In the genomic region with DNA sequence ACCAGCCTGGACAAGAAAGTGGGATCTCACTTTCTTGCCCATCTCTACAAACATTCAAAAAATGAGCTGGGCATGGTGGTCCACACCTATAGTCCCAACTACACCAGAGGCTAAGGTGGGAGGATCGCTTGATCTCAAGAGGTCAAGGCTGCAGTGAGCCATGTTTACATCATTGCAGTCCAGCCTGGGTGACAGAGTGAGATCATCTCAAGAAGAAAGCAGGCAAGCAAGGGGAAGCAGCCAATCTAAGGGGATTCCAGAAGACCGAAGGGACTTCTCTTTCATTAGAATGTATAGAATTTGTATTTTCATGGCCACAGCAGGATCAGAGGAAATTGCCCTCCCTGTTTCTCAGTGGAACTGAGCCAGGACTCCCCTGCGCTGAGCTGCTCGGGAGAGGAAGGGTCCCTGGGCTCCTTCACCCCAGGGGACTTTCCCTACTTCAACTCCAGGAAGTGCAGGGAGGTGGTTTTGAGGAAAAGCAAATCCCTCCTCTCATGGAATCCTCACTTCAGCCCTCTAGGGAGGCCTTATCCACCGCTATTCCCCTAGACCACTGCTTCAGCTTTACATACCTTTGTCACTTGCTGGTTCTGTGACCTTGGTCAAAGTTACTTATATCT, we compare ENCODE assay signal across 19 cellular contexts. TPM values are rescaled to one million over a fixed set of nuclear protein-coding genes. Genes with fewer than 3 reads are reported as not detected.
"Had no signal": no experiment of that assay in that cellular context is flagged by ENCODE, and none has a peak within 500 bp of the region (broad histone marks: within the 10 kb centered on the region; RNA-seq: fewer than 3 reads in every experiment).

No MANE protein-coding gene starts in this region.

- H3K4me1 ChIP-seq: ascending aorta, heart right ventricle, psoas muscle had no signal

- H3K4me3 ChIP-seq: ascending aorta, cardiac muscle cell, colonic mucosa, heart right ventricle, mucosa of descending colon, psoas muscle, right lobe of liver, transverse colon had no signal

- H3K27me3 ChIP-seq: ascending aorta, colonic mucosa, right lobe of liver, transverse colon had no signal

- H3K9me3 ChIP-seq: ascending aorta, colonic mucosa, heart right ventricle, mucosa of descending colon, psoas muscle, right lobe of liver, transverse colon had no signal

- DNase-seq: activated CD4-positive, alpha-beta memory T cell treated with anti-CD3 and anti-CD28 coated beads for 36 hours; activated gamma-delta T cell treated with Interleukin-2 at 50 U/mL for 16 hours; activated T-cell treated with anti-CD3 and anti-CD28 coated beads, Interleukin-2, amount 50 U/mL, for 48 hours; colonic mucosa; effector CD4-positive, alpha-beta T cell; foreskin melanocyte; heart right ventricle; mucosa of descending colon; naive thymus-derived CD8-positive, alpha-beta T cell; nucleus accumbens; psoas muscle; right lobe of liver; stimulated activated CD4-positive, alpha-beta T cell treated with anti-CD3 and anti-CD28 coated beads, Interleukin-1b, Interleukin-23, amount 100 ng/mL, for 48 hours; T-cell; T1000; transverse colon had no signal

- H3K27ac ChIP-seq: ascending aorta, cardiac muscle cell, colonic mucosa, heart right ventricle, psoas muscle, VCaP had no signal

- H3K36me3 ChIP-seq: ascending aorta, cardiac muscle cell, colonic mucosa, heart right ventricle, right lobe of liver, transverse colon had no signal

RNA-seq across cellular contexts. Expression of a gene that starts 12.1 kb away (rescaled TPM):
- total RNA-seq: ascending aorta had no signal
